In the genomic region with DNA sequence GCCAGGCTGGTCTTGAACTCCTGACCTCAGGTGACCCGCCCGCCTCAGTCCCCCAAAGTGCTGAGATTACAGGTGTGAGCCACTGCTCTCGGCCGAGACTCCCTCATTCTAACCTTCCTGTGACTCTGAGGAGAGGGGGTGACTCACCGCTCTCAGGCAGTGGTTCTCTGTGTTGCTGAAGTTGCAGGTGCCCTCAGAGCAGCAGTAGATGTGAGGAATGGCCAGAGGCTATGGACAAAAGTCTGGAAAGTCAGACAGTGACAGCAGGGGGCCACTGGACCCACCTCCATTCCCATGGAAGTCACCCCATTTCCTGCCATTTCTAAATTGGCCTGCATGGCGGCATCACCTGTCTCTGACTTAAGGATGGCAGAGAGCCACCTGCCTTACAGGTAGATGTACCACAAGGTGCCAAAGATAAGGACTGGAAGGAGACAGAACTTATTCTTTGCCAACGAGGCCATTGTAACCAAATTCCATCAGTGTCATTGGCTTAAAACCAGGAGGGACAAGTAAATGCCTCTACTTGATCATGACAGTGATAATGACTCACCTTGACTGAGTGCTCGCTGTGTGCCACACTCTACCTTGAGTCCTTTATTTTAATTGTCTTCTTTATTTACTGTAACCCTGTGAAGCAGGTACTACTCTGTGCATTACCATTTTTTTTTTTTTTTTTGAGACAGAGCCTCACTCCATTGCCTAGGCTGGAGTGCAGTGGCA, we compare ENCODE assay signal across 20 cellular contexts.
"Had no signal": no experiment of that assay in that cellular context is flagged by ENCODE, and none has a peak within 500 bp of the region (broad histone marks: within the 10 kb centered on the region; RNA-seq: fewer than 3 reads in every experiment).

No MANE protein-coding gene starts in this region.

- H3K4me1 ChIP-seq: adrenal gland, ascending aorta, spleen, upper lobe of left lung had no signal

- DNase-seq: activated CD4-positive, alpha-beta T cell treated with anti-CD3 and anti-CD28 coated beads, Interleukin-2, amount 50 U/mL, for 4 hours; activated CD8-positive, alpha-beta memory T cell treated with anti-CD3 and anti-CD28 coated beads, Interleukin-2, amount 50 U/mL, for 48 hours; activated naive CD4-positive, alpha-beta T cell; activated T-cell treated with anti-CD3 and anti-CD28 coated beads, Interleukin-2, amount 50 U/mL, for 4 hours; adrenal gland; brain microvascular endothelial cell; effector memory CD8-positive, alpha-beta T cell; foreskin fibroblast; left ventricle myocardium superior; midbrain; natural killer cell; retina; spleen; stimulated activated CD4-positive, alpha-beta T cell treated with anti-CD3 and anti-CD28 coated beads, Interleukin-4, amount 100 ng/mL, for 1 hour; stimulated activated naive CD4-positive, alpha-beta T cell; T-helper 1 cell; T-helper 9 cell; upper lobe of left lung had no signal

- H3K4me3 ChIP-seq: adrenal gland, ascending aorta, spleen, thoracic aorta, upper lobe of left lung had no signal

- H3K27me3 ChIP-seq: adrenal gland, ascending aorta, brain microvascular endothelial cell, spleen, upper lobe of left lung had no signal

- H3K27ac ChIP-seq: adrenal gland, ascending aorta, brain microvascular endothelial cell, spleen, thoracic aorta, upper lobe of left lung had no signal

- H3K36me3 ChIP-seq: adrenal gland, ascending aorta, brain microvascular endothelial cell, spleen, thoracic aorta, upper lobe of left lung had no signal

- H3K9me3 ChIP-seq: adrenal gland, ascending aorta, spleen, thoracic aorta, upper lobe of left lung had no signal

- ATAC-seq: activated T-cell treated with anti-CD3 and anti-CD28 coated beads, Interleukin-2, amount 50 U/mL, for 4 hours; effector memory CD8-positive, alpha-beta T cell; left ventricle myocardium superior; natural killer cell had no signal
